8 cellular contexts compared by ENCODE assay signal in genomic region chr15:81297147-81297572, GRCh38. TPM values are rescaled to one million over a fixed set of nuclear protein-coding genes. Genes with fewer than 3 reads are reported as not detected.
DNase-seq lines count a peak whose midpoint lies in the region; ATAC-seq and TF ChIP-seq lines count a peak whose summit lies in the region.

No MANE protein-coding gene starts in this region.

- CTCF ChIA-PET in GM10248 (lab: Yijun Ruan, JAX), result interaction anchor here (1.5 to 7.9 kb wide), 4 partner anchors 11 to 31 kb away, joined by 5 to 73 read pairs (median 16); no protein-coding TSS in a partner anchor

- POLR2A ChIA-PET in GM10248 (lab: Yijun Ruan, JAX), result interaction anchor here (0.9 to 1.2 kb wide), 2 partner anchors 12 to 27 kb away, joined by 3 to 4 read pairs; partner anchors contain the start of gene STARD5

- H3K27ac ChIP-seq in rectal smooth muscle tissue (ENCODE audit: low read depth, low read length), result peak overlapping the region; percentile 27

- no peaks in the 10 kb centered on the region for H3K27me3 Mint-ChIP-seq in dendritic cell treated with granulocyte-macrophage colony-stimulating factor and Interleukin-4, amounts not matched to agents 40 ng/mL and 50 ng/mL, for 4 days

- no peaks in the 10 kb centered on the region for H3K27me3 ChIP-seq in rectal smooth muscle tissue (ENCODE audit: control insufficient read depth, insufficient read depth, low read length)

- intact Hi-C loops in dendritic cell treated with granulocyte-macrophage colony-stimulating factor and Interleukin-4, amounts not matched to agents 40 ng/mL and 50 ng/mL, for 4 days (cut with micrococcal nuclease), result no loop called here

- peak overlapping the region; percentile 64 for H3K4me3 ChIP-seq in rectal smooth muscle tissue (ENCODE audit: low read length)

- H3K27ac Mint-ChIP-seq in dendritic cell treated with granulocyte-macrophage colony-stimulating factor and Interleukin-4, amounts not matched to agents 40 ng/mL and 50 ng/mL, for 4 days, result peak overlapping the region; percentile 93

- DNase-seq in Daoy (ENCODE audit: low read depth), result peak; percentile 48
- peak; percentile 68 for DNase-seq in M059J (ENCODE audit: low read depth)
- no peak for DNase-seq in amniotic stem cell (lab: John Stamatoyannopoulos, UW)
- no peak for DNase-seq in GM10248 (ENCODE audit: extremely low spot score)
- DNase-seq in GM19240 (ENCODE audit: insufficient read length, low spot score), result no peak

- peak overlapping the region; percentile 99 for H3K4me3 Mint-ChIP-seq in dendritic cell treated with granulocyte-macrophage colony-stimulating factor and Interleukin-4, amounts not matched to agents 40 ng/mL and 50 ng/mL, for 4 days

- H3K9ac ChIP-seq in rectal smooth muscle tissue (ENCODE audit: low read length), result peak overlapping the region; percentile 10

- TF ChIP-seq CTCF in GM10248 (IDR thresholded peaks at IDR 0.05; ENCODE audit: control extremely low read depth, extremely low read depth, low read depth, missing control alignments), result no peak

- peaks cover 48% of the 10 kb centered on the region for H3K36me3 Mint-ChIP-seq in dendritic cell treated with granulocyte-macrophage colony-stimulating factor and Interleukin-4, amounts not matched to agents 40 ng/mL and 50 ng/mL, for 4 days (ENCODE audit: low read depth)

- peaks cover 99% of the 10 kb centered on the region for H3K4me1 Mint-ChIP-seq in dendritic cell treated with granulocyte-macrophage colony-stimulating factor and Interleukin-4, amounts not matched to agents 40 ng/mL and 50 ng/mL, for 4 days (ENCODE audit: low read depth)

- H3K9me3 Mint-ChIP-seq in dendritic cell treated with granulocyte-macrophage colony-stimulating factor and Interleukin-4, amounts not matched to agents 40 ng/mL and 50 ng/mL, for 4 days, result no peaks in the 10 kb centered on the region

- H3K36me3 ChIP-seq in rectal smooth muscle tissue (ENCODE audit: control insufficient read depth, insufficient read depth, low read length), result peaks cover 2% of the 10 kb centered on the region

- no peak for ATAC-seq in HG03196 (IDR thresholded peaks at IDR 0.05; ENCODE audit: unreplicated experiment)

- no peaks in the 10 kb centered on the region for H3K4me1 ChIP-seq in rectal smooth muscle tissue (ENCODE audit: control insufficient read depth, insufficient read depth, low read length)

RNA-seq across cellular contexts. Expression of gene STARD5, which starts 26.8 kb away (rescaled TPM):
- 1.7 TPM in 1 of 2 replicates, not detected in the other for total RNA-seq in Daoy (2014; rRNA removed; shearing (Covaris generic))
- 0.71 and 2.0 TPM in 2 replicates for total RNA-seq in M059J (2014; rRNA removed; shearing (Covaris generic))

Comparison
In these comparisons a context has a peak if more than half of its experiments do, and no peak if none do; other contexts are left out.
1. DNase-seq: peak in Daoy (single experiment) and M059J (single experiment); none in amniotic stem cell (single experiment), GM10248 (single experiment) and GM19240 (single experiment).